8 cellular contexts compared by ENCODE assay signal in genomic region chr14:103292426-103293374, GRCh38. TPM values are rescaled to one million over a fixed set of nuclear protein-coding genes. Genes with fewer than 3 reads are reported as not detected.
A peak's percentile ranks its signal among the peaks of the same experiment; 100 is the strongest.
DNase-seq lines count a peak whose midpoint lies in the region; ATAC-seq, FAIRE-seq and TF ChIP-seq lines count a peak whose summit lies in the region.

No MANE protein-coding gene starts in this region.

- TF ChIP-seq POLR2A in HepG2 (IDR thresholded peaks at IDR 0.05; ENCODE audit: insufficient read depth in 1 of 2, low read depth in 2 of 2, low read length in 2 of 2): no peak

- WGBS in HepG2 (ENCODE audit: low lambda C conversion rate): 32% methylated on average over 8 of the region's 10 CpGs

- no peaks in the 10 kb centered on the region for H3K9me3 Mint-ChIP-seq in chondrocyte (ENCODE audit: low read depth)

- POLR2A ChIA-PET in HepG2 (lab: Yijun Ruan, JAX): interaction anchor here (1.9 kb wide), 1 partner anchor 188 kb away, joined by 5 read pairs; no protein-coding TSS in a partner anchor

- no peak overlapping the region for H3K27ac ChIP-seq in HepG2 (ENCODE audit: extremely low read length, insufficient read depth, low read length)

- TF ChIP-seq EP300 in HepG2 (IDR thresholded peaks at IDR 0.05; ENCODE audit: low read depth in 2 of 2, low read length in 2 of 2) (no peak), HepG2 (CRISPR knock-in tag; IDR thresholded peaks at IDR 0.05; ENCODE audit: borderline replicate concordance) (no peak)

- H3K79me2 ChIP-seq in HepG2 (ENCODE audit: insufficient read depth, low read length): no peaks in the 10 kb centered on the region

- no peaks in the 10 kb centered on the region for H3K36me3 ChIP-seq in HepG2 (replicated peaks in 1 of 2; ENCODE audit: control insufficient read depth in 1 of 2, insufficient read depth in 2 of 2, low read length in 2 of 2)

- no peaks in the 10 kb centered on the region for H3K4me1 ChIP-seq in HepG2 (ENCODE audit: insufficient read depth, low read length)

- intact Hi-C loops in HepG2 (cut with micrococcal nuclease; ENCODE audit: unreplicated experiment): loop anchor here (1.0 to 5.0 kb wide), 2 partner anchors 105 to 214 kb away; no protein-coding TSS in a partner anchor

- H3K4me2 ChIP-seq in HepG2 (ENCODE audit: low read depth, low read length): no peak overlapping the region

- peaks cover 26% of the 10 kb centered on the region for H3K27me3 Mint-ChIP-seq in chondrocyte (ENCODE audit: low read depth)

- in situ Hi-C loops in HepG2 (cut with HindIII; ENCODE audit: extremely low pct_ligation_motif_present, low pct_unique_long_range_greater_than_20kb): loop anchor here (5.0 kb wide), 1 partner anchor 215 kb away; no protein-coding TSS in a partner anchor

- H3K4me3 Mint-ChIP-seq in chondrocyte (ENCODE audit: unreplicated experiment): no peak overlapping the region

- peak; percentile 88 for TF ChIP-seq RAD21 in HepG2 (CRISPR knock-in tag; IDR thresholded peaks at IDR 0.05)

- DNase-seq in DMS79 (lab: John Stamatoyannopoulos, UW) (peak; percentile 42), HCEC 1CT (peak; percentile 25), NCI-H2107 treated with DMSO at 0.1 percent for 48 hours (lab: John Stamatoyannopoulos, UW; ENCODE audit: unreplicated experiment) (peak; percentile 49), chondrocyte (ENCODE audit: low spot score) (no peak), HepG2 (ENCODE audit: low spot score) (peak; percentile 44)
- peak; percentile 62 to 76 for DNase-seq in activated CD4-positive, alpha-beta T cell treated with anti-CD3 and anti-CD28 coated beads for 24 hours (ENCODE audit: low read depth in 2 of 2)
- peak; percentile 72 to 75 for DNase-seq in stimulated activated CD4-positive, alpha-beta T cell treated with anti-CD3 and anti-CD28 coated beads, Interleukin-4, amount 100 ng/mL, for 48 hours (ENCODE audit: low read depth in 2 of 2)

- ATAC-seq in HepG2 (peak; percentile 88), HG03097 (IDR thresholded peaks at IDR 0.05; ENCODE audit: low FRiP score, unreplicated experiment) (no peak)

- no peak overlapping the region for H3K4me3 ChIP-seq in HepG2 (replicated peaks in 1 of 3; ENCODE audit: insufficient read depth in 1 of 3, low read depth in 2 of 3, low read length in 3 of 3)

- H3K9ac ChIP-seq in HepG2 (ENCODE audit: insufficient read depth, low read depth, low read length): no peak overlapping the region

- H3K9me3 ChIP-seq in HepG2 (ENCODE audit: low read length): no peaks in the 10 kb centered on the region

- H4K20me1 ChIP-seq in HepG2 (ENCODE audit: insufficient read depth, low read length): no peaks in the 10 kb centered on the region

- BruUV-seq in HepG2 (replicated peaks; lab: Mats Ljungman, UMichigan): no TSS peak

- peak; percentile 91 for TF ChIP-seq CTCF in chondrocyte (IDR thresholded peaks at IDR 0.05)
- peak; percentile 95 for TF ChIP-seq CTCF in HepG2 (CRISPR knock-in tag; IDR thresholded peaks at IDR 0.05)

- FAIRE-seq in HepG2 (lab: Jason Lieb, UNC): peak; percentile 76

- CTCF ChIA-PET in HepG2 (lab: Yijun Ruan, JAX; ENCODE audit: low intra/inter-chr PET ratio, low total read pairs): interaction anchor here (0.9 to 1.7 kb wide), 7 partner anchors 62 to 217 kb away, joined by 3 to 10 read pairs (median 6); no protein-coding TSS in a partner anchor

- H3K27me3 ChIP-seq in HepG2 (ENCODE audit: control insufficient read depth in 1 of 2, insufficient read depth in 2 of 2, low read length in 2 of 2): peaks cover 1 to 20% of the 10 kb centered on the region in 2 experiments; a peak in 2 of 5 replicates

- no peaks in the 10 kb centered on the region for H3K36me3 Mint-ChIP-seq in chondrocyte (ENCODE audit: low read depth)

- H2AFZ ChIP-seq in HepG2 (ENCODE audit: low read length): no peak overlapping the region

- no peak overlapping the region for H3K27ac Mint-ChIP-seq in chondrocyte (ENCODE audit: unreplicated experiment)

- H3K4me1 Mint-ChIP-seq in chondrocyte (ENCODE audit: low read depth): no peaks in the 10 kb centered on the region

TF ChIP-seq in HepG2, 621 proteins besides CTCF, POLR2A, EP300 and RAD21 (continues in another document):
- no peak for TF ChIP-seq ZNF879 (CRISPR knock-in tag; IDR thresholded peaks at IDR 0.05)
- TF ChIP-seq CCAR2 (optimal IDR thresholded peaks at IDR 0.05; ENCODE audit: low read depth, low read length): no peak
- TF ChIP-seq, protein P1, sequence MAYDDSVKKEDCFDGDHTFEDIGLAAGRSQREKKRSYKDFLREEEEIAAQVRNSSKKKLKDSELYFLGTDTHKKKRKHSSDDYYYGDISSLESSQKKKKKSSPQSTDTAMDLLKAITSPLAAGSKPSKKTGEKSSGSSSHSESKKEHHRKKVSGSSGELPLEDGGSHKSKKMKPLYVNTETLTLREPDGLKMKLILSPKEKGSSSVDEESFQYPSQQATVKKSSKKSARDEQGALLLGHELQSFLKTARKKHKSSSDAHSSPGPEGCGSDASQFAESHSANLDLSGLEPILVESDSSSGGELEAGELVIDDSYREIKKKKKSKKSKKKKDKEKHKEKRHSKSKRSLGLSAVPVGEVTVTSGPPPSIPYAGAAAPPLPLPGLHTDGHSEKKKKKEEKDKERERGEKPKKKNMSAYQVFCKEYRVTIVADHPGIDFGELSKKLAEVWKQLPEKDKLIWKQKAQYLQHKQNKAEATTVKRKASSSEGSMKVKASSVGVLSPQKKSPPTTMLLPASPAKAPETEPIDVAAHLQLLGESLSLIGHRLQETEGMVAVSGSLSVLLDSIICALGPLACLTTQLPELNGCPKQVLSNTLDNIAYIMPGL (CRISPR knock-in tag; IDR thresholded peaks at IDR 0.05; ENCODE audit: borderline replicate concordance in 1 of 2, low read depth in 1 of 2): no peak; a peak in 1 of 4 replicates
- no peak for TF ChIP-seq SP140L (CRISPR knock-in tag; IDR thresholded peaks at IDR 0.05; ENCODE audit: borderline replicate concordance)
- TF ChIP-seq, protein P2, sequence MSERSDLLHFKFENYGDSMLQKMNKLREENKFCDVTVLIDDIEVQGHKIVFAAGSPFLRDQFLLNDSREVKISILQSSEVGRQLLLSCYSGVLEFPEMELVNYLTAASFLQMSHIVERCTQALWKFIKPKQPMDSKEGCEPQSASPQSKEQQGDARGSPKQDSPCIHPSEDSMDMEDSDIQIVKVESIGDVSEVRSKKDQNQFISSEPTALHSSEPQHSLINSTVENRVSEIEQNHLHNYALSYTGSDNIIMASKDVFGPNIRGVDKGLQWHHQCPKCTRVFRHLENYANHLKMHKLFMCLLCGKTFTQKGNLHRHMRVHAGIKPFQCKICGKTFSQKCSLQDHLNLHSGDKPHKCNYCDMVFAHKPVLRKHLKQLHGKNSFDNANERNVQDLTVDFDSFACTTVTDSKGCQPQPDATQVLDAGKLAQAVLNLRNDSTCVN (CRISPR knock-in tag; IDR thresholded peaks at IDR 0.05; ENCODE audit: borderline replicate concordance): no peak
- peak; percentile 98 for TF ChIP-seq STAG1 (CRISPR knock-in tag; IDR thresholded peaks at IDR 0.05)
- TF ChIP-seq ATM (IDR thresholded peaks at IDR 0.05; ENCODE audit: borderline replicate concordance): no peak
- no peak for TF ChIP-seq ZNF883 (CRISPR knock-in tag; IDR thresholded peaks at IDR 0.05; ENCODE audit: not compliant biosample characterization)
- TF ChIP-seq MIER2 (CRISPR knock-in tag; IDR thresholded peaks at IDR 0.05): no peak
- TF ChIP-seq, protein P3, sequence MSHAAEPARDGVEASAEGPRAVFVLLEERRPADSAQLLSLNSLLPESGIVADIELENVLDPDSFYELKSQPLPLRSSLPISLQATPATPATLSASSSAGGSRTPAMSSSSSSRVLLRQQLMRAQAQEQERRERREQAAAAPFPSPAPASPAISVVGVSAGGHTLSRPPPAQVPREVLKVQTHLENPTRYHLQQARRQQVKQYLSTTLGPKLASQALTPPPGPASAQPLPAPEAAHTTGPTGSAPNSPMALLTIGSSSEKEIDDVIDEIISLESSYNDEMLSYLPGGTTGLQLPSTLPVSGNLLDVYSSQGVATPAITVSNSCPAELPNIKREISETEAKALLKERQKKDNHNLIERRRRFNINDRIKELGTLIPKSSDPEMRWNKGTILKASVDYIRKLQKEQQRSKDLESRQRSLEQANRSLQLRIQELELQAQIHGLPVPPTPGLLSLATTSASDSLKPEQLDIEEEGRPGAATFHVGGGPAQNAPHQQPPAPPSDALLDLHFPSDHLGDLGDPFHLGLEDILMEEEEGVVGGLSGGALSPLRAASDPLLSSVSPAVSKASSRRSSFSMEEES (CRISPR knock-in tag; IDR thresholded peaks at IDR 0.05): no peak

RNA-seq across cellular contexts. Expression of gene EIF5, which starts 41.3 kb away (rescaled TPM):
- total RNA-seq in chondrocyte (175 to 212 TPM (median 181 TPM) in 3 replicates), HepG2 (2016; rRNA removed; fragmentation: Illumina TruSeq; extraction: Trizol) (281 and 333 TPM in 2 replicates)
- total RNA-seq in HepG2 (2016; cell fraction: cytosol; rRNA removed; fragmentation: Illumina TruSeq; extraction: Trizol; ENCODE audit: low read depth): 57.6 and 59.2 TPM in 2 replicates
- total RNA-seq in HepG2 (2016; cell fraction: insoluble cytoplasmic fraction; rRNA removed; fragmentation: Illumina TruSeq; extraction: Trizol): 289 and 316 TPM in 2 replicates
- 131 and 147 TPM in 2 replicates for total RNA-seq in HepG2 (2016; cell fraction: membrane; rRNA removed; fragmentation: Illumina TruSeq; extraction: Trizol)
- 180 TPM in 2 replicates for total RNA-seq in HepG2 (2016; cell fraction: nucleus; rRNA removed; fragmentation: Illumina TruSeq; extraction: Trizol)
- 147 and 189 TPM in 2 replicates for polyA plus RNA-seq in HepG2 (2011; rRNA removed)
- polyA plus RNA-seq in HepG2 (2011; cell fraction: cytosol; rRNA removed): 98.3 and 109 TPM in 2 replicates
- polyA plus RNA-seq in HepG2 (2011; cell fraction: nucleus; rRNA removed): 192 and 267 TPM in 2 replicates
- polyA plus RNA-seq in HepG2 (2012): 226 and 227 TPM in 2 replicates
- polyA plus RNA-seq in HepG2 (2016; cell fraction: cytosol; fragmentation: Illumina TruSeq; extraction: Trizol; ENCODE audit: low read depth): 34.1 and 47.0 TPM in 2 replicates
- 286 and 291 TPM in 2 replicates for polyA plus RNA-seq in HepG2 (2016; cell fraction: insoluble cytoplasmic fraction; fragmentation: Illumina TruSeq; extraction: Trizol; ENCODE audit: low read depth)
- 74.1 and 96.9 TPM in 2 replicates for polyA plus RNA-seq in HepG2 (2016; cell fraction: membrane; fragmentation: Illumina TruSeq; extraction: Trizol; ENCODE audit: low read depth)
- 188 and 207 TPM in 2 replicates for polyA plus RNA-seq in HepG2 (2016; cell fraction: nucleus; fragmentation: Illumina TruSeq; extraction: Trizol; ENCODE audit: insufficient read depth, low read depth)
- polyA minus RNA-seq in HepG2 (2011; rRNA and poly(A)+ RNA removed; ENCODE audit: low replicate concordance): 81.5 and 123 TPM in 2 replicates
- 55.8 and 65.8 TPM in 2 replicates for polyA minus RNA-seq in HepG2 (2011; cell fraction: cytosol; rRNA and poly(A)+ RNA removed)
- polyA minus RNA-seq in HepG2 (2011; cell fraction: nucleus; rRNA and poly(A)+ RNA removed): 331 and 439 TPM in 2 replicates
